27 cellular contexts compared by ENCODE assay signal in the genomic region with DNA sequence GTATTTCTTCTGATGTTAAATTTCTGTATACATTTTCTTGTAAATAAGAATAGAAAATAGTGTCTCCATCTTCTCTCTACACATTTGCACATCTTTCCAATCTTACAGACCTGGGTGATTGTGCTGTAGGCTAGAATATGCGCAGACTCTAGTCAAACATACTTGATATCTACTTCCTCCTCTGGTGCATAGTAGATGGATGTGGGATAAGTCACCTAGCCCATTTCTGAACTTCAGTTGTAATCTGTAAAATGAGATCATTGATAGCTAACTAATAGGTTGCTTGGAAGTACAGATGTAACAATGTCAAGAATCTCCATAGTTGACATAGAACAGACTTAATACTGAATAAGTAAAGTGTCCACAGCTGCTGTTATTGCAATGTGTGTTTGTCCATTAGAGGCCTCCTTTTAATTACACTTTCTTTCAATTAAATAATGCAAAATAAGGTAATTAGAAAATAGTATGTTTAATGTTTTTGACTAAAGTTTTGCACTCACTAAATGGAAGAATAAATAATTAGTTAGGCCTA. TPM values are rescaled to one million over a fixed set of nuclear protein-coding genes. Genes with fewer than 3 reads are reported as not detected.
DNase-seq lines count a peak whose midpoint lies in the region; ATAC-seq, FAIRE-seq and TF ChIP-seq lines count a peak whose summit lies in the region.
"Had no signal": no experiment of that assay in that cellular context is flagged by ENCODE, and none has a peak within 500 bp of the region (broad histone marks: within the 10 kb centered on the region; RNA-seq: fewer than 3 reads in every experiment).

No MANE protein-coding gene starts in this region.

- no peak overlapping the region for H4K91ac ChIP-seq in IMR-90 (ENCODE audit: insufficient read depth, low read depth, low read length)

- no peak overlapping the region for H2BK20ac ChIP-seq in IMR-90 (ENCODE audit: low read depth, low read length)

- BruUV-seq in IMR-90 (replicated peaks; lab: Mats Ljungman, UMichigan): no TSS peak

- H2BK120ac ChIP-seq in IMR-90 (ENCODE audit: low read depth, low read length): no peak overlapping the region

- no peaks in the 10 kb centered on the region for H3K4me1 Mint-ChIP-seq in activated naive CD4-positive, alpha-beta T cell treated with anti-CD3 and anti-CD28 coated beads for 36 hours (ENCODE audit: low read depth)
- H3K4me1 Mint-ChIP-seq: CD8-positive, alpha-beta memory T cell had no signal

- H3K4me3 Mint-ChIP-seq in activated naive CD4-positive, alpha-beta T cell treated with anti-CD3 and anti-CD28 coated beads for 36 hours: no peak overlapping the region
- H3K4me3 Mint-ChIP-seq: CD14-positive monocyte; CD4-positive, alpha-beta T cell; CD8-positive, alpha-beta memory T cell had no signal

- TF ChIP-seq CTCF in IMR-90 (conservative IDR thresholded peaks at IDR 0.05; ENCODE audit: low read depth, low read length): no peak

- TF ChIP-seq POLR2A in IMR-90 (IDR thresholded peaks at IDR 0.05; ENCODE audit: low read depth, low read length): no peak

- H3K18ac ChIP-seq in IMR-90 (ENCODE audit: low read depth, low read length): no peak overlapping the region

- H3K36me3 ChIP-seq in IMR-90 (ENCODE audit: control insufficient read depth, insufficient read depth, low read length): no peaks in the 10 kb centered on the region
- H3K36me3 ChIP-seq: BE2C; BLaER1 treated with 17β-estradiol and CSF1 and Interleukin-3, amounts not matched to agents 10 nM and 100 nM had no signal

- no peak overlapping the region for H2BK15ac ChIP-seq in IMR-90 (ENCODE audit: low read depth, low read length)

- H3K27ac ChIP-seq in IMR-90 (ENCODE audit: insufficient read depth, low read length): no peak overlapping the region
- H3K27ac ChIP-seq: A549; BLaER1 treated with 17β-estradiol and CSF1 and Interleukin-3, amounts not matched to agents 10 nM and 100 nM had no signal

- peak; percentile 49 for FAIRE-seq in islet of Langerhans (lab: Jason Lieb, UNC)
- FAIRE-seq: D721Med, GM12878, GM19239 had no signal

- in situ Hi-C loops in IMR-90 (cut with MboI; ENCODE audit: low sequenced_read_pairs): no loop called here

- ATAC-seq in IMR-90 (ENCODE audit: low read depth) (no peak), GM19463 (IDR thresholded peaks at IDR 0.05; ENCODE audit: unreplicated experiment) (no peak), HG03175 (IDR thresholded peaks at IDR 0.05; ENCODE audit: unreplicated experiment) (no peak)
- ATAC-seq: A549, GM12878 had no signal

- no peak overlapping the region for H3K23ac ChIP-seq in IMR-90 (ENCODE audit: low read depth, low read length)

- no peak overlapping the region for H2AFZ ChIP-seq in IMR-90 (replicated peaks; ENCODE audit: low read length, poor library complexity)

- H3K4me2 ChIP-seq in IMR-90 (ENCODE audit: low read depth, low read length): no peak overlapping the region
- H3K4me2 ChIP-seq: A549; BLaER1 treated with 17β-estradiol and CSF1 and Interleukin-3, amounts not matched to agents 10 nM and 100 nM had no signal

- DNase-seq in IMR-90: peak; percentile 13
- DNase-seq in SK-N-DZ (ENCODE audit: low spot score): peak; percentile 42
- DNase-seq in renal cortical epithelial cell (ENCODE audit: low read depth): peak; percentile 33
- no peak for DNase-seq in activated naive CD4-positive, alpha-beta T cell treated with anti-CD3 and anti-CD28 coated beads for 36 hours
- no peak for DNase-seq in mesenteric fat pad (ENCODE audit: low spot score)
- DNase-seq: 8988T; ACHN; AML-193; BE2C; CD4-positive, alpha-beta T cell; CD8-positive, alpha-beta memory T cell; DMS 273 treated with DMSO at 0.1 percent for 48 hours; DMS79; EL; GDM1; GOT3; H7; HCEC 1CT had no signal

- no peak overlapping the region for H3K9ac ChIP-seq in IMR-90 (ENCODE audit: low read depth, low read length)
- H3K9ac ChIP-seq: BLaER1 treated with 17β-estradiol and CSF1 and Interleukin-3, amounts not matched to agents 10 nM and 100 nM had no signal

- POLR2A ChIA-PET in IMR-90 (lab: Charles Lee; ENCODE audit: unreplicated experiment): no interaction called here

- H4K5ac ChIP-seq in IMR-90 (ENCODE audit: low read depth, low read length): no peak overlapping the region

- peaks cover 2% of the 10 kb centered on the region; the same call in 1 of the 2 replicates for H3K9me1 ChIP-seq in IMR-90 (ENCODE audit: insufficient read depth, low read length)

- no peaks in the 10 kb centered on the region for H3K9me3 Mint-ChIP-seq in activated naive CD4-positive, alpha-beta T cell treated with anti-CD3 and anti-CD28 coated beads for 36 hours
- H3K9me3 Mint-ChIP-seq: CD4-positive, alpha-beta T cell had no signal

- no CpG with 5 or more reads among the region's 1 CpG for WGBS in IMR-90 (ENCODE audit: extremely low coverage in 2 of 2, insufficient read length in 1 of 2), 2 experiments

- no peak overlapping the region for H2BK5ac ChIP-seq in IMR-90 (ENCODE audit: low read depth, low read length, poor library complexity, severe bottlenecking)

- H4K20me1 ChIP-seq in IMR-90 (ENCODE audit: insufficient read depth, low read length): peaks cover 6% of the 10 kb centered on the region; the same call in 1 of the 2 replicates

- H4K8ac ChIP-seq in IMR-90 (ENCODE audit: low read depth in 2 of 2, low read length in 2 of 2): no peak overlapping the region

- H3K4ac ChIP-seq in IMR-90 (ENCODE audit: low read depth, low read length): no peak overlapping the region

- H3K9me3 ChIP-seq in IMR-90 (ENCODE audit: control insufficient read depth, insufficient read depth, low read length): no peaks in the 10 kb centered on the region
- H3K9me3 ChIP-seq: A549; BE2C; BLaER1 treated with 17β-estradiol and CSF1 and Interleukin-3, amounts not matched to agents 10 nM and 100 nM had no signal

- CTCF ChIA-PET in IMR-90 (lab: Yijun Ruan, JAX): interaction anchor here (0.6 kb wide), 1 partner anchor 122 kb away, joined by 4 read pairs; no protein-coding TSS in a partner anchor
- CTCF ChIA-PET in activated naive CD4-positive, alpha-beta T cell treated with anti-CD3 and anti-CD28 coated beads for 36 hours (lab: Charles Lee): no interaction called here

- no peak overlapping the region for H2AK9ac ChIP-seq in IMR-90 (replicated peaks; ENCODE audit: low read depth, low read length, poor library complexity)

- dilution Hi-C loops in IMR-90 (cut with HindIII; ENCODE audit: low sequenced_read_pairs, unreplicated experiment): no loop called here

- H3K4me1 ChIP-seq in IMR-90 (ENCODE audit: control insufficient read depth, insufficient read depth, low read length): peaks cover 2% of the 10 kb centered on the region; the same call in 1 of the 2 replicates

- H2AK5ac ChIP-seq in IMR-90 (ENCODE audit: low read depth, low read length): no peak overlapping the region

- no peaks in the 10 kb centered on the region for H3K27me3 ChIP-seq in IMR-90 (ENCODE audit: control insufficient read depth, insufficient read depth, low read length)
- H3K27me3 ChIP-seq: BE2C; BLaER1 treated with 17β-estradiol and CSF1 and Interleukin-3, amounts not matched to agents 10 nM and 100 nM had no signal

- H3K27me3 Mint-ChIP-seq in activated naive CD4-positive, alpha-beta T cell treated with anti-CD3 and anti-CD28 coated beads for 36 hours (ENCODE audit: low read depth): no peaks in the 10 kb centered on the region
- H3K27me3 Mint-ChIP-seq: CD4-positive, alpha-beta T cell; CD8-positive, alpha-beta memory T cell had no signal

- no peak overlapping the region for H3K56ac ChIP-seq in IMR-90 (ENCODE audit: extremely low read depth, insufficient read depth, low read length)

- H3K36me3 Mint-ChIP-seq in activated naive CD4-positive, alpha-beta T cell treated with anti-CD3 and anti-CD28 coated beads for 36 hours (ENCODE audit: low read depth): no peaks in the 10 kb centered on the region
- H3K36me3 Mint-ChIP-seq: CD14-positive monocyte; CD8-positive, alpha-beta memory T cell had no signal

- intact Hi-C loops in IMR-90 (cut with micrococcal nuclease): no loop called here
- intact Hi-C loops in activated naive CD4-positive, alpha-beta T cell treated with anti-CD3 and anti-CD28 coated beads for 36 hours (cut with micrococcal nuclease): no loop called here

- no peak overlapping the region for H3K27ac Mint-ChIP-seq in activated naive CD4-positive, alpha-beta T cell treated with anti-CD3 and anti-CD28 coated beads for 36 hours
- H3K27ac Mint-ChIP-seq: CD14-positive monocyte; CD4-positive, alpha-beta T cell; CD8-positive, alpha-beta memory T cell had no signal

- no peak overlapping the region for H3K4me3 ChIP-seq in IMR-90 (ENCODE audit: insufficient read depth, low read depth, low read length)
- H3K4me3 ChIP-seq: A549; BLaER1 treated with 17β-estradiol and CSF1 and Interleukin-3, amounts not matched to agents 10 nM and 100 nM; GM12878 had no signal

- H3K14ac ChIP-seq in IMR-90 (replicated peaks; ENCODE audit: low read depth, low read length): no peak overlapping the region

- TF ChIP-seq RAD21 in IMR-90 (IDR thresholded peaks at IDR 0.05; ENCODE audit: low read length): no peak

- peaks cover 16 to 60% of the 10 kb centered on the region in 2 experiments for H3K79me1 ChIP-seq in IMR-90 (ENCODE audit: low read depth in 1 of 2, low read length in 2 of 2)

TF ChIP-seq in IMR-90, 13 proteins besides CTCF, POLR2A, EP300 and RAD21:
- TF ChIP-seq USF2 (IDR thresholded peaks at IDR 0.05; ENCODE audit: low read depth, low read length): no peak

RNA-seq across cellular contexts. Expression of gene ALCAM, which starts 46.7 kb away (rescaled TPM):
- total RNA-seq in IMR-90 (2012; rRNA removed): 400 and 423 TPM in 2 replicates
- 105 and 117 TPM in 2 replicates for polyA plus RNA-seq in IMR-90 (2012; rRNA removed)
- polyA plus RNA-seq in IMR-90 (2012; cell fraction: cytosol; rRNA removed): 32.8 and 49.6 TPM in 2 replicates
- polyA plus RNA-seq in IMR-90 (2012; cell fraction: nucleus; rRNA removed; ENCODE audit: low replicate concordance): 29.9 and 107 TPM in 2 replicates
- 20.0 and 22.5 TPM in 2 replicates for polyA plus RNA-seq in SK-N-DZ (2014; cell fraction: cytosol; rRNA removed)
- polyA plus RNA-seq in SK-N-DZ (2014; cell fraction: nucleus; rRNA removed): 18.0 and 22.7 TPM in 2 replicates
- total RNA-seq in renal cortical epithelial cell: 379 and 447 TPM in 2 replicates
- total RNA-seq in activated naive CD4-positive, alpha-beta T cell treated with anti-CD3 and anti-CD28 coated beads for 36 hours: 10 to 100 TPM; 17.5 to 18.7 TPM
- 9.9 TPM for total RNA-seq in mesenteric fat pad

Comparison
In these comparisons a context has a peak if more than half of its experiments do, and no peak if none do; other contexts are left out.
1. DNase-seq: peak in IMR-90 (single experiment), SK-N-DZ (single experiment) and renal cortical epithelial cell (single experiment); none in activated naive CD4-positive, alpha-beta T cell treated with anti-CD3 and anti-CD28 coated beads for 36 hours (single experiment) and mesenteric fat pad (single experiment).
2. RNA of gene ALCAM, which starts 46.7 kb away (total RNA-seq): 379 to 447 TPM in renal cortical epithelial cell and 400 to 423 TPM in IMR-90; 17.5 to 18.7 TPM in activated naive CD4-positive, alpha-beta T cell treated with anti-CD3 and anti-CD28 coated beads for 36 hours and 9.9 TPM in mesenteric fat pad (single experiment); every median in the first group is over 10 times any median in the second.